In genomic region chr1:244353572-244354091, GRCh38 we compare ENCODE assay signal across 10 cellular contexts.
DNase-seq lines count a peak whose midpoint lies in the region; ATAC-seq, FAIRE-seq and TF ChIP-seq lines count a peak whose summit lies in the region.
"Had no signal": no experiment of that assay in that cellular context is flagged by ENCODE, and none has a peak within 500 bp of the region (broad histone marks: within the 10 kb centered on the region; RNA-seq: fewer than 3 reads in every experiment).

No MANE protein-coding gene starts in this region.

- peak; percentile 45 for ATAC-seq in GM21723 (IDR thresholded peaks at IDR 0.05; ENCODE audit: unreplicated experiment)
- peak; percentile 45 for ATAC-seq in GM12878
- ATAC-seq in GM19467 (IDR thresholded peaks at IDR 0.05; ENCODE audit: unreplicated experiment), result no peak

- FAIRE-seq in GM12878 (lab: Jason Lieb, UNC) (no peak), kidney (lab: Jason Lieb, UNC) (no peak)

- SMC1A ChIA-PET in GM12878 (lab: Charles Lee; ENCODE audit: uncharacterized antibody, unreplicated experiment), result no interaction called here

- TF ChIP-seq EP300 in GM12878 (IDR thresholded peaks at IDR 0.05; ENCODE audit: borderline replicate concordance in 1 of 2, control insufficient read depth in 1 of 2, low read depth in 2 of 2, low read length in 2 of 2) (no peak), transverse colon (IDR thresholded peaks at IDR 0.05; ENCODE audit: low read depth) (no peak)

- H3K27ac ChIP-seq in GM12878 (ENCODE audit: control insufficient read depth, insufficient read depth) (peak overlapping the region; percentile 37; the same call in 1 of the 2 replicates), kidney (ENCODE audit: low read depth in 2 of 2, low read length in 2 of 2) (no peak overlapping the region), transverse colon (peak overlapping the region; percentile 38 to 70 (median 58))
- H3K27ac ChIP-seq: neutrophil, SJCRH30 had no signal

- TF ChIP-seq RAD21 in GM12878 (IDR thresholded peaks at IDR 0.05; ENCODE audit: insufficient read depth, low read depth, low read length), result no peak

- no peak for TF ChIP-seq CTCF in GM12878 (IDR thresholded peaks at IDR 0.05 in 2 of 3, conservative IDR thresholded peaks at IDR 0.05 in 1 of 3; ENCODE audit: control insufficient read depth in 2 of 3, extremely low read depth in 1 of 3, insufficient read depth in 1 of 3, low read depth in 3 of 3, low read length in 3 of 3)
- no peak for TF ChIP-seq CTCF in kidney (IDR thresholded peaks at IDR 0.05; ENCODE audit: borderline replicate concordance, extremely low read depth, insufficient read depth)
- no peak for TF ChIP-seq CTCF in transverse colon (IDR thresholded peaks at IDR 0.05)

- H3K36me3 ChIP-seq in GM12878 (ENCODE audit: control insufficient read depth in 2 of 2, insufficient read depth in 2 of 2, low read length in 1 of 2), result no peaks in the 10 kb centered on the region
- H3K36me3 ChIP-seq in kidney (ENCODE audit: control insufficient read depth in 1 of 2, insufficient read depth in 2 of 2, low read length in 2 of 2), result no peaks in the 10 kb centered on the region
- H3K36me3 ChIP-seq in transverse colon, result no peaks in the 10 kb centered on the region
- H3K36me3 ChIP-seq: neutrophil, SJCRH30 had no signal

- CTCF ChIA-PET in GM12878 (lab: Yijun Ruan, JAX), result no interaction called here

- no peaks in the 10 kb centered on the region for H3K27me3 ChIP-seq in GM12878 (replicated peaks in 1 of 2; ENCODE audit: control insufficient read depth in 2 of 2, insufficient read depth in 2 of 2, low read length in 1 of 2)
- no peaks in the 10 kb centered on the region for H3K27me3 ChIP-seq in transverse colon
- H3K27me3 ChIP-seq: SJCRH30 had no signal

- H3K9me3 ChIP-seq in GM12878 (replicated peaks; ENCODE audit: control insufficient read depth, insufficient read depth, low read length), result no peaks in the 10 kb centered on the region; the same call in 1 of the 3 replicates
- H3K9me3 ChIP-seq in kidney (ENCODE audit: control insufficient read depth in 1 of 2, low read length in 2 of 2), result no peaks in the 10 kb centered on the region
- no peaks in the 10 kb centered on the region for H3K9me3 ChIP-seq in transverse colon
- H3K9me3 ChIP-seq: neutrophil, SJCRH30 had no signal

- no peak overlapping the region for H3K4me3 ChIP-seq in GM12878
- H3K4me3 ChIP-seq in kidney (ENCODE audit: low read length in 2 of 2), result no peak overlapping the region
- H3K4me3 ChIP-seq in transverse colon, result no peak overlapping the region
- H3K4me3 ChIP-seq: SJCRH30 had no signal

- POLR2A ChIA-PET in GM12878 (lab: Charles Lee), result interaction anchor here (0.6 kb wide), 1 partner anchor 26 kb away, joined by 3 read pairs; no protein-coding TSS in a partner anchor

- in situ Hi-C loops in GM12878 (cut with MboI), result no loop called here
- in situ Hi-C loops in transverse colon (cut with MboI; ENCODE audit: low pct_ligation_motif_present in 1 of 4, low pct_unique_long_range_greater_than_20kb in 1 of 4, low sequenced_read_pairs in 3 of 4), result no loop called here

- WGBS in GM12878 (ENCODE audit: insufficient coverage, insufficient replicate concordance, low lambda C conversion rate, missing lambda C conversion rate), result 4% methylated on average over 6 of the region's 6 CpGs
- WGBS in transverse colon (ENCODE audit: low coverage in 1 of 2), 2 donors, result 19% methylated on average over 2 to 6 of the region's 6 CpGs

- RAD21 ChIA-PET in GM12878 (lab: Charles Lee; ENCODE audit: unreplicated experiment), result no interaction called here

- TF ChIP-seq POLR2A in GM12878 (IDR thresholded peaks at IDR 0.05; ENCODE audit: low read depth, low read length) (no peak), transverse colon (IDR thresholded peaks at IDR 0.05) (no peak)

- H4K20me1 ChIP-seq in GM12878 (ENCODE audit: control insufficient read depth, insufficient read depth), result no peaks in the 10 kb centered on the region

- intact Hi-C loops in GM12878 (cut with micrococcal nuclease; ENCODE audit: unreplicated experiment), result loop anchor here (2.0 kb wide), 1 partner anchor 53 kb away; no protein-coding TSS in a partner anchor
- intact Hi-C loops in kidney (cut with DNase I), result no loop called here
- intact Hi-C loops in transverse colon (cut with DNase I; ENCODE audit: low total_unique reads), result no loop called here

- peaks cover 25% of the 10 kb centered on the region for H3K4me1 ChIP-seq in GM12878 (ENCODE audit: control insufficient read depth, insufficient read depth, low read length)
- H3K4me1 ChIP-seq in kidney (ENCODE audit: control insufficient read depth in 1 of 2, insufficient read depth in 1 of 2, low read depth in 1 of 2, low read length in 2 of 2), result peaks cover 0 to 4% of the 10 kb centered on the region in 2 donors
- peaks cover 10 to 37% (median 23%) of the 10 kb centered on the region in 4 donors for H3K4me1 ChIP-seq in transverse colon
- H3K4me1 ChIP-seq: SJCRH30 had no signal

- DNase-seq in DMS 273 (lab: John Stamatoyannopoulos, UW; ENCODE audit: unreplicated experiment) (peak; percentile 57), M059J (ENCODE audit: low read depth) (peak; percentile 94), GM12878 (ENCODE audit: low read depth, low spot score) (no peak), kidney (peak; percentile 79), transverse colon (peak; percentile 68), NCI-H2196 (lab: John Stamatoyannopoulos, UW; ENCODE audit: unreplicated experiment) (no peak)

- peak overlapping the region; percentile 35; the same call in 1 of the 2 replicates for H3K4me2 ChIP-seq in GM12878 (ENCODE audit: control insufficient read depth, insufficient read depth)

- 0 out of 2 replicates have a peak overlapping the region, but pooled peaks have one; percentile 7 for H3K9ac ChIP-seq in GM12878 (ENCODE audit: control insufficient read depth, insufficient read depth, low read length)
- H3K9ac ChIP-seq in kidney (ENCODE audit: low read length in 2 of 2), result no peak overlapping the region

- H3K79me2 ChIP-seq in GM12878 (ENCODE audit: control insufficient read depth, insufficient read depth, low read length), result no peaks in the 10 kb centered on the region

- peak overlapping the region; percentile 67 for H2AFZ ChIP-seq in GM12878 (ENCODE audit: control insufficient read depth, low read depth, low read length)

- no TSS peak for BruUV-seq in GM12878 (replicated peaks; lab: Mats Ljungman, UMichigan)

TF ChIP-seq in GM12878, 131 proteins besides CTCF, POLR2A, EP300 and RAD21:
- TF ChIP-seq BRCA1 (IDR thresholded peaks at IDR 0.05; ENCODE audit: low read depth, low read length), result no peak
- TF ChIP-seq SPI1 (IDR thresholded peaks at IDR 0.05; ENCODE audit: borderline replicate concordance, insufficient read depth, low read depth, low read length), result peak; percentile 14; the same call in 1 of the 2 replicates
- peak in 1 of 2 experiments; percentile 86; a peak in 2 of 3 replicates for TF ChIP-seq EGR1 (IDR thresholded peaks at IDR 0.05; ENCODE audit: borderline replicate concordance in 1 of 2, low read depth in 2 of 2, low read length in 2 of 2)

Comparison
In these comparisons a context has a peak if more than half of its experiments do, and no peak if none do; other contexts are left out.
1. DNase-seq: peak in DMS 273 (single experiment), M059J (single experiment), kidney (single experiment) and transverse colon (single experiment); none in GM12878 (single experiment) and NCI-H2196 (single experiment).
2. H3K27ac ChIP-seq: peak in GM12878 (single experiment) and transverse colon (4 of 4); none in kidney (0 of 2).